In genomic region chr1:150165622-150166612, GRCh38 we compare ENCODE assay signal across 8 cellular contexts. TPM values are rescaled to one million over a fixed set of nuclear protein-coding genes. Genes with fewer than 3 reads are reported as not detected.
DNase-seq lines count a peak whose midpoint lies in the region; FAIRE-seq and TF ChIP-seq lines count a peak whose summit lies in the region.

No MANE protein-coding gene starts in this region.

- H3K9me3 ChIP-seq in small intestine (ENCODE audit: control insufficient read depth, low read depth) (no peaks in the 10 kb centered on the region), neuronal stem cell (replicated peaks in 1 of 2; ENCODE audit: control insufficient read depth in 2 of 2, insufficient read depth in 1 of 2, low read depth in 1 of 2, low read length in 2 of 2) (no peaks in the 10 kb centered on the region)

- WGBS in small intestine, 3 donors, result 43 to 62% (median 49%) methylated on average over 12 to 14 of the region's 14 CpGs
- WGBS in neuronal stem cell (ENCODE audit: extremely low coverage in 2 of 2, insufficient read length in 2 of 2, insufficient replicate concordance in 1 of 2), 2 donors, result no CpG with 5 or more reads among the region's 14 CpGs

- no peak overlapping the region for H2AK5ac ChIP-seq in neuronal stem cell (ENCODE audit: low read depth, low read length)

- H3K9ac ChIP-seq in neuronal stem cell (ENCODE audit: low read depth, low read length, poor library complexity), result no peak overlapping the region

- H3K4me2 ChIP-seq in neuronal stem cell (ENCODE audit: insufficient read depth, low read length, poor library complexity, severe bottlenecking), result no peak overlapping the region

- no peaks in the 10 kb centered on the region for H3K79me1 ChIP-seq in neuronal stem cell (ENCODE audit: low read depth, low read length)

- H3K27me3 ChIP-seq in small intestine (ENCODE audit: control insufficient read depth in 2 of 2, insufficient read depth in 2 of 2, low read length in 2 of 2) (no peaks in the 10 kb centered on the region), neuronal stem cell (ENCODE audit: control insufficient read depth in 3 of 3, insufficient read depth in 3 of 3, low read depth in 1 of 3, low read length in 3 of 3) (no peaks in the 10 kb centered on the region)

- no peak overlapping the region for H2BK12ac ChIP-seq in neuronal stem cell (ENCODE audit: low read length)

- H3K27ac ChIP-seq in small intestine (ENCODE audit: low read depth in 1 of 2, low read length in 1 of 2) (peak overlapping the region in 1 of 2 donors; percentile 17), neuronal stem cell (replicated peaks; ENCODE audit: low read length) (no peak overlapping the region)

- no peak overlapping the region for H4K91ac ChIP-seq in neuronal stem cell (ENCODE audit: low read depth, low read length, poor library complexity)

- no peak overlapping the region for H2BK120ac ChIP-seq in neuronal stem cell (ENCODE audit: low read depth, low read length)

- FAIRE-seq in small intestine (lab: Jason Lieb, UNC), result no peak

- H3K36me3 ChIP-seq in small intestine (ENCODE audit: control insufficient read depth in 2 of 2, insufficient read depth in 2 of 2, low read length in 2 of 2) (no peaks in the 10 kb centered on the region), neuronal stem cell (replicated peaks in 1 of 2; ENCODE audit: control insufficient read depth in 2 of 2, insufficient read depth in 2 of 2, low read length in 2 of 2) (peaks cover 0 to 5% of the 10 kb centered on the region in 2 donors)

- H2BK5ac ChIP-seq in neuronal stem cell (ENCODE audit: low read length), result no peak overlapping the region

- H3K4me3 ChIP-seq in fibroblast of villous mesenchyme (ENCODE audit: low read depth, low read length) (no peak overlapping the region), small intestine (ENCODE audit: low read depth in 1 of 2, low read length in 2 of 2) (no peak overlapping the region), neuronal stem cell (ENCODE audit: low read length in 2 of 2) (no peak overlapping the region)

- H2AFZ ChIP-seq in neuronal stem cell (ENCODE audit: low read length), result no peak overlapping the region

- H3K14ac ChIP-seq in neuronal stem cell (ENCODE audit: low read length), result no peak overlapping the region

- H3K4me1 ChIP-seq in small intestine (ENCODE audit: control insufficient read depth in 2 of 2, insufficient read depth in 1 of 2, low read depth in 1 of 2, low read length in 1 of 2) (peaks cover 0 to 2% of the 10 kb centered on the region in 2 donors), neuronal stem cell (ENCODE audit: control insufficient read depth in 2 of 2, insufficient read depth in 1 of 2, low read depth in 1 of 2, low read length in 2 of 2) (peaks cover 23 to 27% of the 10 kb centered on the region in 2 donors)

- H3K18ac ChIP-seq in neuronal stem cell (ENCODE audit: low read length), result no peak overlapping the region

- H2BK15ac ChIP-seq in neuronal stem cell (ENCODE audit: low read length), result no peak overlapping the region

- H4K8ac ChIP-seq in neuronal stem cell (ENCODE audit: low read depth, low read length), result no peak overlapping the region

- TF ChIP-seq CTCF in GM12873 (IDR thresholded peaks at IDR 0.05; ENCODE audit: insufficient read depth, low read depth, low read length, missing control alignments) (peak; percentile 87), fibroblast of villous mesenchyme (IDR thresholded peaks at IDR 0.05; ENCODE audit: insufficient read depth, low read depth, low read length) (peak; percentile 86)

- DNase-seq in AG08395 (ENCODE audit: low spot score), result peak; percentile 45
- peak; percentile 74 for DNase-seq in NCI-H69 (lab: John Stamatoyannopoulos, UW)
- DNase-seq in activated T-cell treated with anti-CD3 and anti-CD28 coated beads for 1 hour (ENCODE audit: low read depth), result peak; percentile 38
- DNase-seq in fibroblast of villous mesenchyme (ENCODE audit: low read depth), result peak; percentile 56
- peak; percentile 37 for DNase-seq in small intestine
- no peak for DNase-seq in neuronal stem cell (ENCODE audit: low spot score)
- no peak for DNase-seq in NOMO-1 treated with dmso at 0.1 percent for 144 hours (lab: John Stamatoyannopoulos, UW; ENCODE audit: unreplicated experiment)

- no peak overlapping the region for H3K4ac ChIP-seq in neuronal stem cell (ENCODE audit: low read length)

- no peak overlapping the region for H3K23ac ChIP-seq in neuronal stem cell (ENCODE audit: low read depth, low read length, poor library complexity)

RNA-seq across cellular contexts. Expression of gene PLEKHO1, which starts 16.2 kb away (rescaled TPM):
- total RNA-seq in fibroblast of villous mesenchyme, result 43.2 and 99.9 TPM in 2 replicates
- polyA plus RNA-seq in small intestine, result 10 to 100 TPM in 2 of 3 donors, 1 to 10 TPM in 1; 8.1 to 38.4 (median 29.8) TPM
- 66.9 TPM for polyA plus RNA-seq in neuronal stem cell (2013, experiment 1 of 2)
- polyA plus RNA-seq in neuronal stem cell (2013, experiment 2 of 2), result 65.3 TPM

Comparison
In these comparisons a context has a peak if more than half of its experiments do, and no peak if none do; other contexts are left out.
1. DNase-seq: peak in AG08395 (single experiment), NCI-H69 (single experiment), activated T-cell treated with anti-CD3 and anti-CD28 coated beads for 1 hour (single experiment), fibroblast of villous mesenchyme (single experiment) and small intestine (single experiment); none in neuronal stem cell (single experiment) and NOMO-1 treated with dmso at 0.1 percent for 144 hours (single experiment).